ENCODE assay signal across 13 cellular contexts in genomic region chr20:59204201-59204894, GRCh38. TPM values are rescaled to one million over a fixed set of nuclear protein-coding genes. Genes with fewer than 3 reads are reported as not detected.
"Had no signal": no experiment of that assay in that cellular context is flagged by ENCODE, and none has a peak within 500 bp of the region (broad histone marks: within the 10 kb centered on the region; RNA-seq: fewer than 3 reads in every experiment).

No MANE protein-coding gene starts in this region.

- H3K27ac ChIP-seq: brain microvascular endothelial cell, VCaP had no signal

- H3K36me3 ChIP-seq: brain microvascular endothelial cell had no signal

- FAIRE-seq: endometrium had no signal

- H3K27me3 ChIP-seq: brain microvascular endothelial cell had no signal

- H3K4me3 Mint-ChIP-seq: activated naive CD4-positive, alpha-beta T cell treated with anti-CD3 and anti-CD28 coated beads, Interleukin-2, amount 50 U/mL, for 24 hours; type B pancreatic cell had no signal

- H3K27ac Mint-ChIP-seq: type B pancreatic cell had no signal

- DNase-seq: activated effector memory CD4-positive, alpha-beta T cell treated with Interleukin-2 at 50 U/mL for 16 hours; activated T-cell treated with anti-CD3 and anti-CD28 coated beads for 4 hours; brain microvascular endothelial cell; glutamatergic neuron; left colon; mammary epithelial cell; right cardiac atrium; T1000 had no signal

- H3K36me3 Mint-ChIP-seq: type B pancreatic cell had no signal

- H3K27me3 Mint-ChIP-seq: activated naive CD4-positive, alpha-beta T cell treated with anti-CD3 and anti-CD28 coated beads, Interleukin-2, amount 50 U/mL, for 24 hours had no signal

RNA-seq across cellular contexts. Expression of gene ZNF831, which starts 40.7 kb away (rescaled TPM):
- total RNA-seq: mammary epithelial cell had no signal
- polyA plus RNA-seq: mammary epithelial cell, neural cell had no signal
